17 cellular contexts compared by ENCODE assay signal in genomic region chr2:38277245-38278119, GRCh38.
A peak's percentile ranks its signal among the peaks of the same experiment; 100 is the strongest.
DNase-seq lines count a peak whose midpoint lies in the region; ATAC-seq and TF ChIP-seq lines count a peak whose summit lies in the region.
"Had no signal": no experiment of that assay in that cellular context is flagged by ENCODE, and none has a peak within 500 bp of the region (broad histone marks: within the 10 kb centered on the region; RNA-seq: fewer than 3 reads in every experiment).

No MANE protein-coding gene starts in this region.

- H3K79me2 ChIP-seq in GM23338 (replicated peaks; ENCODE audit: insufficient read depth) = no peaks in the 10 kb centered on the region

- H3K4me3 ChIP-seq in GM23338 (peak overlapping the region; percentile 27), endodermal cell (ENCODE audit: low read length) (peak overlapping the region; percentile 42)

- H3K27me3 Mint-ChIP-seq in GM23338 (ENCODE audit: insufficient read depth, low read depth, poor library complexity) = peaks cover 21% of the 10 kb centered on the region
- peaks cover 42% of the 10 kb centered on the region for H3K27me3 Mint-ChIP-seq in endodermal cell (ENCODE audit: insufficient read depth)
- H3K27me3 Mint-ChIP-seq in nephron (ENCODE audit: low read depth) = no peaks in the 10 kb centered on the region
- H3K27me3 Mint-ChIP-seq in CD14-positive monocyte (ENCODE audit: low read depth in 3 of 3) = peaks cover 0 to 6% (median 2%) of the 10 kb centered on the region in 3 donors

- H3K27ac ChIP-seq in GM23338 (ENCODE audit: low read depth) = peak overlapping the region; percentile 65; the same call in 1 of the 2 replicates
- no peak overlapping the region for H3K27ac ChIP-seq in endodermal cell (ENCODE audit: low read depth, low read length)
- H3K27ac ChIP-seq: C4-2B had no signal

- peaks cover 39% of the 10 kb centered on the region for H3K4me1 ChIP-seq in GM23338 (ENCODE audit: insufficient read depth)
- peaks cover 8% of the 10 kb centered on the region for H3K4me1 ChIP-seq in endodermal cell (ENCODE audit: control insufficient read depth, insufficient read depth, low read length)

- H3K9me3 Mint-ChIP-seq in GM23338 = peaks cover 7% of the 10 kb centered on the region; the same call in 2 of the 3 replicates
- H3K9me3 Mint-ChIP-seq in endodermal cell = peaks cover 26% of the 10 kb centered on the region
- H3K9me3 Mint-ChIP-seq in nephron = peaks cover 13% of the 10 kb centered on the region
- H3K9me3 Mint-ChIP-seq in CD14-positive monocyte = peaks cover 0 to 3% (median 0%) of the 10 kb centered on the region in 7 donors
- H3K9me3 Mint-ChIP-seq: activated naive CD4-positive, alpha-beta T cell treated with anti-CD3 and anti-CD28 coated beads, Interleukin-2, amount 50 U/mL, for 24 hours; dendritic cell treated with granulocyte-macrophage colony-stimulating factor and Interleukin-4, amounts not matched to agents 40 ng/mL and 50 ng/mL, for 4 days; stimulated activated naive B cell treated with anti-CD40 and anti-IgM and Interleukin-4, amounts not matched to agents 10 μg/mL and 1 μg/mL and 100 μg/mL, for 72 hours had no signal

- peaks cover 25% of the 10 kb centered on the region for H3K9me3 ChIP-seq in endodermal cell (ENCODE audit: control insufficient read depth, low read length)

- no peak overlapping the region for H2AFZ ChIP-seq in GM23338

- H3K9me2 ChIP-seq in GM23338 (ENCODE audit: insufficient read depth) = no peaks in the 10 kb centered on the region; the same call in 1 of the 2 replicates

- peak; percentile 87 for DNase-seq in GM23338 (ENCODE audit: low spot score)
- DNase-seq in NCI-H526 treated with DMSO at 0.1 percent for 48 hours (lab: John Stamatoyannopoulos, UW) = peak; percentile 33
- DNase-seq in endodermal cell = peak; percentile 86
- DNase-seq in activated CD4-positive, CD25-positive, alpha-beta regulatory T cell treated with anti-CD3 and anti-CD28 coated beads, Interleukin-2, amount 50 U/mL, for 72 hours = no peak
- DNase-seq in inferior parietal cortex (ENCODE audit: extremely low spot score) = no peak
- DNase-seq in CD14-positive monocyte (ENCODE audit: low spot score) = no peak
- DNase-seq: activated CD8-positive, alpha-beta T cell treated with anti-CD3 and anti-CD28 coated beads, Interleukin-2, amount 10 ng/mL, durations not matched to agents 7 days and 5 days; left ventricle myocardium superior; NCI-H1436 treated with DMSO at 0.1 percent for 48 hours; OCI-M1; stimulated activated CD4-positive, alpha-beta T cell treated with anti-CD3 and anti-CD28 coated beads, Interleukin-2, amount 100 ng/mL, for 24 hours; stimulated activated naive B cell treated with anti-CD40 and anti-IgM and Interleukin-4, amounts not matched to agents 10 μg/mL and 1 μg/mL and 100 μg/mL, for 72 hours had no signal

- 46 to 100% methylated on average over 2 to 6 of the region's 6 CpGs for WGBS in endodermal cell (ENCODE audit: insufficient coverage in 1 of 2, insufficient read length in 1 of 2), 2 experiments

- H3K27me3 ChIP-seq in GM23338 (ENCODE audit: insufficient read depth) (peaks cover 7% of the 10 kb centered on the region; the same call in 1 of the 2 replicates), endodermal cell (ENCODE audit: control insufficient read depth, insufficient read depth, low read length, poor library complexity, severe bottlenecking) (no peaks in the 10 kb centered on the region)

- intact Hi-C loops in CD14-positive monocyte (cut with micrococcal nuclease) = loop anchor here (5.0 to 10.0 kb wide), 3 partner anchors 285 to 883 kb away; no protein-coding TSS in a partner anchor

- H3K36me3 ChIP-seq in GM23338 (ENCODE audit: insufficient read depth) (no peaks in the 10 kb centered on the region), endodermal cell (ENCODE audit: control insufficient read depth, insufficient read depth, low read length) (no peaks in the 10 kb centered on the region)

- H3K27ac Mint-ChIP-seq in GM23338 (peak overlapping the region; percentile 76), endodermal cell (peak overlapping the region; percentile 94), nephron (peak overlapping the region; percentile 92 to 100 (median 97)), CD14-positive monocyte (no peak overlapping the region)
- H3K27ac Mint-ChIP-seq: activated CD8-positive, alpha-beta T cell treated with anti-CD3 and anti-CD28 coated beads, Interleukin-2, amount 10 ng/mL, durations not matched to agents 7 days and 5 days; activated naive CD4-positive, alpha-beta T cell treated with anti-CD3 and anti-CD28 coated beads, Interleukin-2, amount 50 U/mL, for 24 hours; dendritic cell treated with granulocyte-macrophage colony-stimulating factor and Interleukin-4, amounts not matched to agents 40 ng/mL and 50 ng/mL, for 4 days; stimulated activated naive B cell treated with anti-CD40 and anti-IgM and Interleukin-4, amounts not matched to agents 10 μg/mL and 1 μg/mL and 100 μg/mL, for 72 hours had no signal

- peak overlapping the region; percentile 67 for H3K4me2 ChIP-seq in GM23338

- H3K9ac ChIP-seq in endodermal cell (ENCODE audit: extremely low read depth, low read length, poor library complexity, severe bottlenecking) = peak overlapping the region; percentile 17

- H3K4me1 Mint-ChIP-seq in GM23338 (peaks cover 36% of the 10 kb centered on the region), endodermal cell (peaks cover 41% of the 10 kb centered on the region), nephron (peaks cover 24% of the 10 kb centered on the region), CD14-positive monocyte (peaks cover 5% of the 10 kb centered on the region)

- H3K36me3 Mint-ChIP-seq in GM23338 (ENCODE audit: low read depth) (peaks cover 7% of the 10 kb centered on the region; the same call in 1 of the 3 replicates), endodermal cell (ENCODE audit: low read depth) (peaks cover 4% of the 10 kb centered on the region), nephron (ENCODE audit: low read depth) (peaks cover 6% of the 10 kb centered on the region), CD14-positive monocyte (peaks cover 2 to 3% of the 10 kb centered on the region in 2 donors)
- H3K36me3 Mint-ChIP-seq: activated naive CD4-positive, alpha-beta T cell treated with anti-CD3 and anti-CD28 coated beads, Interleukin-2, amount 50 U/mL, for 24 hours; stimulated activated naive B cell treated with anti-CD40 and anti-IgM and Interleukin-4, amounts not matched to agents 10 μg/mL and 1 μg/mL and 100 μg/mL, for 72 hours had no signal

- H3K4me3 Mint-ChIP-seq in GM23338 = peak overlapping the region; percentile 11; the same call in 2 of the 3 replicates
- H3K4me3 Mint-ChIP-seq in endodermal cell = peak overlapping the region; percentile 37
- no peak overlapping the region for H3K4me3 Mint-ChIP-seq in nephron
- H3K4me3 Mint-ChIP-seq in CD14-positive monocyte = no peak overlapping the region
- H3K4me3 Mint-ChIP-seq: activated CD8-positive, alpha-beta T cell treated with anti-CD3 and anti-CD28 coated beads, Interleukin-2, amount 10 ng/mL, durations not matched to agents 7 days and 5 days; activated naive CD4-positive, alpha-beta T cell treated with anti-CD3 and anti-CD28 coated beads, Interleukin-2, amount 50 U/mL, for 24 hours; dendritic cell treated with granulocyte-macrophage colony-stimulating factor and Interleukin-4, amounts not matched to agents 40 ng/mL and 50 ng/mL, for 4 days; stimulated activated naive B cell treated with anti-CD40 and anti-IgM and Interleukin-4, amounts not matched to agents 10 μg/mL and 1 μg/mL and 100 μg/mL, for 72 hours had no signal

- ATAC-seq in GM23338 = peak; percentile 29
- no peak for ATAC-seq in GM19023 (IDR thresholded peaks at IDR 0.05; ENCODE audit: unreplicated experiment)
- ATAC-seq: activated CD8-positive, alpha-beta T cell treated with anti-CD3 and anti-CD28 coated beads, Interleukin-2, amount 10 ng/mL, durations not matched to agents 7 days and 5 days; left ventricle myocardium superior had no signal

- no peaks in the 10 kb centered on the region for H4K20me1 ChIP-seq in GM23338 (replicated peaks; ENCODE audit: insufficient read depth)

- no peaks in the 10 kb centered on the region for H3F3A ChIP-seq in GM23338 (replicated peaks; ENCODE audit: low read depth)

- TF ChIP-seq CTCF in GM23338 (conservative IDR thresholded peaks at IDR 0.05; ENCODE audit: low read depth in 2 of 2) (no peak), endodermal cell (conservative IDR thresholded peaks at IDR 0.05) (no peak), nephron (IDR thresholded peaks at IDR 0.05; ENCODE audit: unreplicated experiment in 3 of 3) (no peak), CD14-positive monocyte (IDR thresholded peaks at IDR 0.05) (no peak)

TF ChIP-seq in GM23338, 12 proteins besides CTCF, POLR2A, EP300 and RAD21:
- TF ChIP-seq ZNF114 (CRISPR knock-in tag; IDR thresholded peaks at IDR 0.05) = no peak
- TF ChIP-seq STAT1 (IDR thresholded peaks at IDR 0.05; ENCODE audit: unreplicated experiment) = no peak
- peak; percentile 92 for TF ChIP-seq NANOG (IDR thresholded peaks at IDR 0.05; ENCODE audit: borderline replicate concordance)
- no peak for TF ChIP-seq EZH2 (IDR thresholded peaks at IDR 0.05; ENCODE audit: low read depth, unreplicated experiment)
- peak; percentile 55; the same call in 1 of the 2 replicates for TF ChIP-seq CREB1 (CRISPR knock-in tag; IDR thresholded peaks at IDR 0.05; ENCODE audit: low read depth)
- TF ChIP-seq JUNB (IDR thresholded peaks at IDR 0.05; ENCODE audit: unreplicated experiment) = no peak
TF ChIP-seq in GM23338: peak in this region for 2.

Comparison
In these comparisons a context has a peak if more than half of its experiments do, and no peak if none do; other contexts are left out.
1. DNase-seq: peak in GM23338 (single experiment), NCI-H526 treated with DMSO at 0.1 percent for 48 hours (single experiment) and endodermal cell (single experiment); none in activated CD4-positive, CD25-positive, alpha-beta regulatory T cell treated with anti-CD3 and anti-CD28 coated beads, Interleukin-2, amount 50 U/mL, for 72 hours (single experiment), inferior parietal cortex (single experiment) and CD14-positive monocyte (single experiment).
2. H3K27ac Mint-ChIP-seq: peak in GM23338 (single experiment), endodermal cell (single experiment) and nephron (3 of 3); none in CD14-positive monocyte (0 of 7).
3. H3K4me3 Mint-ChIP-seq: peak in GM23338 (single experiment) and endodermal cell (single experiment); none in nephron (0 of 3) and CD14-positive monocyte (0 of 2).